ENCODE assay signal across 1 cellular context in the genomic region with DNA sequence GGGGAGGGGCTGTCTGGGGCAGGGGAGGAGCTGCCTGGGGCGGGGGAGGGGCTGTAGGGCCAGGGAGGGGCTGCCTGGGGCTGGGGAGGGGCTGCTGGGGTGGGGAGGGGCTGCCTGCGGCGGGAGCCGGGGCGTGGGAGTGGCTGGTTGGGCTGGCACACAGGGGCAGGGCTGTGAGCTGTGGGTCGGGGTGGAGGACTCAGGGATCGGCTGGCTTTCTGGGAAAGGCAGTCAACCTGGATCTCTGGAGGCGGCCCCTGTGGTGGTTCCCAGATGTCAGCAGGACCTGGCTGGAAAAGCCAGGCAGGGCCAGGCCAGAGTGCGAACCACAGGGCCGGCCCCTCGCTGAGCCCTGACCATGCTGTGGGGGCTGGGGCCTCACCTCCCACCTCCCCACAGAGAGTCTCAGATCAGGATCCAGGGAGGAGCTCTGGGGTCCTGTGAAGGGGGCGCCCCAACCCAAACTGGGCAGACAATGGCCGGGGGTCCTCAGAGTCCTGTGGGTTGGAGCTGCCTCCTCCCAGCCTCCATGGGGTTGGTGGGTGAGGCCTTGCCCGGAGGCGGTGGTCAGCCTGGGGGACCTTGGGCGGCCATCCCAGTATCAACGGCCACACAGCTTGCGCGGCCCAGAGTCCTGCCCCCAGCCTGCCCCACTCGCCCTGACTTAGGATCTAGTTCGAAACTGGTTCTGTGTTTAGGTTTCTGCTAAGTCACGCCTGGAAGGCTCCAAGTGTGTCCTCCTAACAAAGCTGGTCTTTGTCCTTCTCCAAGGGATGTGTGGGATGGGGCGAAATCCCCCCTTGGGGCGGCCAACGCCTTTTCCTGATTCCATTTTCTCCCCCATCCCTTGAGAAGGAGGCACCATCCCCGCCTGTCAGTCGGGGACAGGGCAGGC.
TF ChIP-seq lines count a peak whose summit lies in the region.

No MANE protein-coding gene starts in this region.

TF ChIP-seq in K562, 482 proteins besides CTCF, POLR2A, EP300 and RAD21 (continued from another document):
- 0 out of 2 replicates have a peak, but pooled peaks have one; percentile 13 for TF ChIP-seq NFE2 (IDR thresholded peaks at IDR 0.05; ENCODE audit: low read depth)
